Comparison of ENCODE assay signal across 20 cellular contexts in the genomic region with DNA sequence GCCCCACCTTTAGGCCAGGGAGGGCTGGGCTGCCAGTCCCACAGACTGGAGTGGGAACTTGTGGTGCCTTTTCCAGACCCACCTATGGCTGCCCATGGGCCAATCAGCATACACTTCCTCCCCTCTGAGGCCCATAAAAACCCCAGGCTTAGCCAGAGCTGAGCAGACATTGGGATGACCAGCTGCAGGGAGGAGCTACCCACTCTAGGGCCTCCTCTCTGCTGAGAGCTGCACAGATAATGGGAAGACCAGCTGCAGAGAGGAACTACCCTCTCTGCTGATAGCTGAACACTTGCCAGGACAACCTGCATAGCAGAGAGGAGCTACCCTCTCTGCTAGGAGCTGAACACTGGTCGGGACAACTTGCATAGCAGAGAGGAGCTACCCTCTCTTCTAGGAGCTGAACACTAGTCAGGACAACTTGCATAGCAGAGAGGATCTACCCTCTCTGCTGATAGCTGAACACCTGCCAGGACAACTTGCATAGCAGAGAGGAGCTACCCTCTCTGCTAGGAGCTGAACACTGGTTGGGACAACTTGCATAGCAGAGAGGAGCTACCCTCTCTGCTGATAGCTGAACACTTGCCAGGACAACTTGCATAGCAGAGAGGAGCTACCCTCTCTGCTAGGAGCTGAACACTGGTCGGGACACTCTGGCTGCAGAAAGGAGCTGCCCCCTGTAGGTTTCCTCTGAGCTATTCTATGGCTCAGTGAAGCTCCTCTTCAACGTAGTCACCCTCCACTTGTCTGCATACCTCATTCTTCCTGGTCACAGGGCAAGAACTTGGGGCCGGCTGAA.
"Had no signal": no experiment of that assay in that cellular context is flagged by ENCODE, and none has a peak within 500 bp of the region (broad histone marks: within the 10 kb centered on the region; RNA-seq: fewer than 3 reads in every experiment).

No MANE protein-coding gene starts in this region.

- H3K4me1 ChIP-seq: breast epithelium had no signal

- DNase-seq: activated CD4-positive, alpha-beta T cell treated with anti-CD3 and anti-CD28 coated beads, Interleukin-2, amount 10 ng/mL, durations not matched to agents 7 days and 5 days; activated CD4-positive, CD25-positive, alpha-beta regulatory T cell treated with anti-CD3 and anti-CD28 coated beads, Interleukin-2, amount 50 U/mL, for 72 hours; activated CD8-positive, alpha-beta memory T cell treated with anti-CD3 and anti-CD28 coated beads, Interleukin-2, amount 50 U/mL, for 4 hours; activated naive CD4-positive, alpha-beta T cell; activated T-cell treated with anti-CD3 and anti-CD28 coated beads, Interleukin-2, amount 50 U/mL, for 4 hours; adrenal gland; cerebellar nuclear complex; erythroblast; foreskin fibroblast; heart right ventricle; kidney; naive thymus-derived CD8-positive, alpha-beta T cell; retina; stimulated activated CD4-positive, alpha-beta T cell treated with anti-CD3 and anti-CD28 coated beads, Interleukin-2, amount 100 ng/mL, for 48 hours; stimulated activated CD8-positive, alpha-beta memory T cell treated with anti-CD3 and anti-CD28 coated beads, Interleukin-4, amount 100 ng/mL, for 48 hours; stimulated activated naive B cell treated with anti-CD40 and anti-IgM and Interleukin-4, amounts not matched to agents 10 μg/mL and 1 μg/mL and 100 μg/mL, for 72 hours; trophoblast cell had no signal

- ATAC-seq: activated T-cell treated with anti-CD3 and anti-CD28 coated beads, Interleukin-2, amount 50 U/mL, for 4 hours; left lobe of liver; naive thymus-derived CD8-positive, alpha-beta T cell; stimulated activated naive B cell treated with anti-CD40 and anti-IgM and Interleukin-4, amounts not matched to agents 10 μg/mL and 1 μg/mL and 100 μg/mL, for 72 hours had no signal

- H3K36me3 ChIP-seq: adrenal gland, breast epithelium, heart right ventricle had no signal

- H3K9me3 ChIP-seq: adrenal gland, breast epithelium, heart right ventricle had no signal

- H3K27me3 ChIP-seq: adrenal gland, breast epithelium, heart right ventricle had no signal

- H3K27ac ChIP-seq: adrenal gland, breast epithelium had no signal

- H3K4me3 ChIP-seq: adrenal gland, breast epithelium, heart right ventricle, lung had no signal
